ENCODE assay signal across 1 cellular context in the genomic region with DNA sequence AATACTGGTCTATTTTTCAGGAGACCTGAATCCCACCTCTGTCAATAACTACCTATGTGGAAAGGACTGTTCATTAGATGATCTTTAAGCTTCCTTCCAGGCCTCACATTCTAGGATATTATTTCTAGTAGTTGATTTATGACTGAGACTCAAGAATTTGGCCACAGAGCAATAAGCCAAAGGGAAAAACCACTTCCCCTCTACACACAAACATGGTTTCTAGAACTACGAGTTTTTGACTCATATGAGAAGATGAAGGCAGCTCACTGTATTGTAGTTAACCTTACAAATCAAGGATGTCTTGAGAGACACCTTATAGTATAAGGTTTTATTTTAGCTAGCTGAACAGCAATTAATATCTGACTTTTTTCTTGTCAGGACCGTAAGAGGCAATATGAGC.
TF ChIP-seq lines count a peak whose summit lies in the region.

No MANE protein-coding gene starts in this region.

TF ChIP-seq in IMR-90, 13 proteins besides CTCF, POLR2A, EP300 and RAD21:
- TF ChIP-seq BHLHE40 (IDR thresholded peaks at IDR 0.05; ENCODE audit: low read depth, low read length) (no peak), SMC3 (IDR thresholded peaks at IDR 0.05; ENCODE audit: low read depth, low read length) (no peak), MXI1 (IDR thresholded peaks at IDR 0.05; ENCODE audit: borderline replicate concordance, low read depth, low read length) (no peak), NFE2L2 (IDR thresholded peaks at IDR 0.05; ENCODE audit: low read depth, low read length) (no peak), FOS (IDR thresholded peaks at IDR 0.05; ENCODE audit: low read depth, low read length) (no peak), RCOR1 (IDR thresholded peaks at IDR 0.05; ENCODE audit: insufficient replicate concordance, low read length) (no peak), MAFK (IDR thresholded peaks at IDR 0.05; ENCODE audit: low read depth, low read length) (no peak), MAZ (IDR thresholded peaks at IDR 0.05; ENCODE audit: borderline replicate concordance, low read depth, low read length) (no peak), CHD1 (IDR thresholded peaks at IDR 0.05; ENCODE audit: low read depth, low read length) (no peak), CEBPB (IDR thresholded peaks at IDR 0.05; ENCODE audit: low read depth, low read length) (no peak), RFX5 (IDR thresholded peaks at IDR 0.05; ENCODE audit: low read depth, low read length) (no peak)
- TF ChIP-seq, protein P1, sequence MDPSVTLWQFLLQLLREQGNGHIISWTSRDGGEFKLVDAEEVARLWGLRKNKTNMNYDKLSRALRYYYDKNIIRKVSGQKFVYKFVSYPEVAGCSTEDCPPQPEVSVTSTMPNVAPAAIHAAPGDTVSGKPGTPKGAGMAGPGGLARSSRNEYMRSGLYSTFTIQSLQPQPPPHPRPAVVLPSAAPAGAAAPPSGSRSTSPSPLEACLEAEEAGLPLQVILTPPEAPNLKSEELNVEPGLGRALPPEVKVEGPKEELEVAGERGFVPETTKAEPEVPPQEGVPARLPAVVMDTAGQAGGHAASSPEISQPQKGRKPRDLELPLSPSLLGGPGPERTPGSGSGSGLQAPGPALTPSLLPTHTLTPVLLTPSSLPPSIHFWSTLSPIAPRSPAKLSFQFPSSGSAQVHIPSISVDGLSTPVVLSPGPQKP (IDR thresholded peaks at IDR 0.05; ENCODE audit: borderline replicate concordance, low read depth, low read length), result no peak
- TF ChIP-seq, protein P2, sequence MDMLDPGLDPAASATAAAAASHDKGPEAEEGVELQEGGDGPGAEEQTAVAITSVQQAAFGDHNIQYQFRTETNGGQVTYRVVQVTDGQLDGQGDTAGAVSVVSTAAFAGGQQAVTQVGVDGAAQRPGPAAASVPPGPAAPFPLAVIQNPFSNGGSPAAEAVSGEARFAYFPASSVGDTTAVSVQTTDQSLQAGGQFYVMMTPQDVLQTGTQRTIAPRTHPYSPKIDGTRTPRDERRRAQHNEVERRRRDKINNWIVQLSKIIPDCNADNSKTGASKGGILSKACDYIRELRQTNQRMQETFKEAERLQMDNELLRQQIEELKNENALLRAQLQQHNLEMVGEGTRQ (IDR thresholded peaks at IDR 0.05; ENCODE audit: low read depth, low read length), result no peak
